ENCODE assay signal across 14 cellular contexts in the genomic region with DNA sequence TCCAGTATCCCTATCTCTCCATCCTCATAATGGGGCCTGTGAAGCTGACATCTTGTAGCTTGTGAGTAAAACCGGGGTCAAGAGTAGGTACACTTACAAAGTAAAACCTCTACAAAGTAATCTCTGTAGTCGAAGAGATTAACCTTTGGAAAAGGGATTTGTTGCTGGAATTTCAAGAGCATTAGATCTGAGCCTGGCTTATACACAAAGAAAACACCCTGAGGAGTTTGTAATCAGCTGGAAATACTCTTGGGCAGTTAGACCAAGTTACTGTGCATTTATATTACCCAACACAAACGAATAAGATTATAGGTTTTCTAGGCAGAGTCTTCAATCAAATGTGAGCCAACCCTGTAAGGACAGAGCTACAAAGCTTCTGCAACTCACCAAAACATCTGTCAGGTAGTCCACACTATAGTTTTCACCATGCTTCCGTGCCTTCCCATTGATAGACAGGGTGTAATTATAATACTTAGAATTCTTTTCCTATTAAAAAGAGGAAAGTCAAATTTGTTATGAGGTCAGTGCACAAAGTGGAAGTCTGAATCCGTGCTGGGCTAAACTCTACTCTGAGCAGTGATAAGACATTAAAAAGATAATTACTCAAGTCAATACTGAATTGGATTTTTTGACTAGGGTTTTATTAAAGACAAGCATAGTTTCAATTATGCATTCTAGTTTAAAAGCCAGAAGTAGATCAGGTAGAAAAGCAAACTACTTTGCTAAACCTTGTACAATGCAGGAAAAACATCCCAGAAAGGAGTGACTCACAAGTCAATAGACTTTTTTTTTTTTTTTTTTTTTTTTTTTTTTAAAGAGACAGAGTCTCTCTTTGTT. TPM values are rescaled to one million over a fixed set of nuclear protein-coding genes. Genes with fewer than 3 reads are reported as not detected.
A peak's percentile ranks its signal among the peaks of the same experiment; 100 is the strongest.
DNase-seq lines count a peak whose midpoint lies in the region; ATAC-seq and TF ChIP-seq lines count a peak whose summit lies in the region.
"Had no signal": no experiment of that assay in that cellular context is flagged by ENCODE, and none has a peak within 500 bp of the region (broad histone marks: within the 10 kb centered on the region; RNA-seq: fewer than 3 reads in every experiment).

No MANE protein-coding gene starts in this region.

- no peaks in the 10 kb centered on the region; the same call in 1 of the 2 replicates for H4K20me1 ChIP-seq in MM.1S (ENCODE audit: insufficient read depth, low read length)

- H3F3A ChIP-seq in MM.1S (ENCODE audit: insufficient read depth, low read length): 0 out of 2 replicates have a peak, but pooled peaks cover 3% of the 10 kb centered on the region

- ATAC-seq in mucosa of descending colon: peak; percentile 67

- H3K36me3 ChIP-seq in mucosa of descending colon (ENCODE audit: low read depth): no peaks in the 10 kb centered on the region
- H3K36me3 ChIP-seq in MM.1S (replicated peaks; ENCODE audit: insufficient read depth, low read length): peaks cover 9% of the 10 kb centered on the region; the same call in 1 of the 2 replicates

- peak overlapping the region in 1 of 2 donors; percentile 53 for H3K4me3 Mint-ChIP-seq in CD14-positive monocyte
- H3K4me3 Mint-ChIP-seq: activated T-cell treated with anti-CD3 and anti-CD28 coated beads, Interleukin-2, amount 50 U/mL, for 24 hours had no signal

- H3K4me3 ChIP-seq in mucosa of descending colon (no peak overlapping the region), MM.1S (ENCODE audit: low read length) (no peak overlapping the region)
- H3K4me3 ChIP-seq: esophagus muscularis mucosa, SJSA1 had no signal

- peaks cover 0 to 2% (median 0%) of the 10 kb centered on the region in 7 donors for H3K9me3 Mint-ChIP-seq in CD14-positive monocyte
- H3K9me3 Mint-ChIP-seq: activated T-cell treated with anti-CD3 and anti-CD28 coated beads, Interleukin-2, amount 50 U/mL, for 24 hours had no signal

- H3K9me2 ChIP-seq in MM.1S (replicated peaks; ENCODE audit: insufficient read depth, low read length): no peaks in the 10 kb centered on the region

- no peaks in the 10 kb centered on the region for H3K27me3 ChIP-seq in MM.1S (replicated peaks; ENCODE audit: insufficient read depth, low read length)
- H3K27me3 ChIP-seq: esophagus muscularis mucosa, SJSA1 had no signal

- intact Hi-C loops in CD14-positive monocyte (cut with micrococcal nuclease) (no loop called here), mucosa of descending colon (cut with DNase I, micrococcal nuclease) (no loop called here)

- H3K4me1 ChIP-seq in mucosa of descending colon (ENCODE audit: low read depth) (no peaks in the 10 kb centered on the region), MM.1S (ENCODE audit: low read length) (peaks cover 5% of the 10 kb centered on the region; the same call in 1 of the 2 replicates)
- H3K4me1 ChIP-seq: parathyroid adenoma had no signal

- H3K79me2 ChIP-seq in MM.1S (ENCODE audit: low read length): 0 out of 2 replicates have a peak, but pooled peaks cover 2% of the 10 kb centered on the region
- H3K79me2 ChIP-seq: parathyroid adenoma had no signal

- H3K9ac ChIP-seq in MM.1S (ENCODE audit: low read length): no peak overlapping the region
- H3K9ac ChIP-seq: parathyroid adenoma had no signal

- TF ChIP-seq CTCF in CD14-positive monocyte (IDR thresholded peaks at IDR 0.05) (no peak), mucosa of descending colon (IDR thresholded peaks at IDR 0.05) (no peak), MM.1S (IDR thresholded peaks at IDR 0.05; ENCODE audit: low read length) (no peak)

- H2AFZ ChIP-seq in MM.1S (ENCODE audit: low read length): no peak overlapping the region
- H2AFZ ChIP-seq: parathyroid adenoma had no signal

- H3K27ac ChIP-seq in MM.1S (ENCODE audit: low read length): no peak overlapping the region
- H3K27ac ChIP-seq: esophagus muscularis mucosa, parathyroid adenoma, SJSA1 had no signal

- H3K9me3 ChIP-seq in mucosa of descending colon: no peaks in the 10 kb centered on the region
- H3K9me3 ChIP-seq in MM.1S (replicated peaks; ENCODE audit: insufficient read depth, low read length): no peaks in the 10 kb centered on the region
- H3K9me3 ChIP-seq: esophagus muscularis mucosa, SJSA1 had no signal

- no peaks in the 10 kb centered on the region for H3K27me3 Mint-ChIP-seq in CD14-positive monocyte (ENCODE audit: low read depth in 3 of 3)
- H3K27me3 Mint-ChIP-seq: activated T-cell treated with anti-CD3 and anti-CD28 coated beads, Interleukin-2, amount 50 U/mL, for 24 hours had no signal

- H3K4me1 Mint-ChIP-seq in CD14-positive monocyte: peaks cover 87% of the 10 kb centered on the region

- peak overlapping the region; percentile 43 to 90 (median 82) for H3K27ac Mint-ChIP-seq in CD14-positive monocyte
- H3K27ac Mint-ChIP-seq: activated T-cell treated with anti-CD3 and anti-CD28 coated beads, Interleukin-2, amount 50 U/mL, for 24 hours had no signal

- DNase-seq in CD14-positive monocyte (ENCODE audit: low spot score) (no peak), NCI-H82 (lab: John Stamatoyannopoulos, UW) (peak; percentile 68), dermis blood vessel endothelial cell (peak; percentile 57), mucosa of descending colon (no peak), NCI-H1694 (lab: John Stamatoyannopoulos, UW) (no peak), NCI-H748 (lab: John Stamatoyannopoulos, UW; ENCODE audit: unreplicated experiment) (no peak), activated T-cell treated with anti-CD3 and anti-CD28 coated beads for 4 hours (no peak), MM.1S (no peak)
- DNase-seq: activated T-cell treated with anti-CD3 and anti-CD28 coated beads, Interleukin-2, amount 50 U/mL, for 24 hours; NCI-H510A; substantia nigra had no signal

- peaks cover 74 to 78% of the 10 kb centered on the region in 2 donors for H3K36me3 Mint-ChIP-seq in CD14-positive monocyte

- no peak overlapping the region for H3K4me2 ChIP-seq in MM.1S (ENCODE audit: low read depth, low read length)

RNA-seq across cellular contexts. Expression of a gene that starts 14.6 kb away (rescaled TPM):
- polyA plus RNA-seq in CD14-positive monocyte: 100 to 1,000 TPM; 203 to 274 TPM
- total RNA-seq in dermis blood vessel endothelial cell (346 and 388 TPM in 2 replicates), mucosa of descending colon (10 to 100 TPM; 57.4 to 79.2 (median 72.9) TPM)

Comparison
In these comparisons a context has a peak if more than half of its experiments do, and no peak if none do; other contexts are left out.
1. DNase-seq: peak in NCI-H82 (single experiment) and dermis blood vessel endothelial cell (single experiment); none in CD14-positive monocyte (single experiment), mucosa of descending colon (0 of 3), NCI-H1694 (single experiment), NCI-H748 (single experiment), activated T-cell treated with anti-CD3 and anti-CD28 coated beads for 4 hours (single experiment) and MM.1S (single experiment).